In genomic region chr11:17385492-17385891, GRCh38 we compare ENCODE assay signal across 16 cellular contexts. TPM values are rescaled to one million over a fixed set of nuclear protein-coding genes. Genes with fewer than 3 reads are reported as not detected.
DNase-seq lines count a peak whose midpoint lies in the region; ATAC-seq and TF ChIP-seq lines count a peak whose summit lies in the region.
"Had no signal": no experiment of that assay in that cellular context is flagged by ENCODE, and none has a peak within 500 bp of the region (broad histone marks: within the 10 kb centered on the region; RNA-seq: fewer than 3 reads in every experiment).

No MANE protein-coding gene starts in this region.

- H3K4me3 ChIP-seq in right cardiac atrium (ENCODE audit: low read length) (no peak overlapping the region), coronary artery (no peak overlapping the region)
- H3K4me3 ChIP-seq: SJSA1 had no signal

- POLR2A ChIA-PET in activated CD4-positive, alpha-beta T cell treated with anti-CD3 and anti-CD28 coated beads for 36 hours (lab: Charles Lee): no interaction called here

- DNase-seq in CD14-positive monocyte (ENCODE audit: low spot score): peak; percentile 27
- DNase-seq in right cardiac atrium: no peak
- DNase-seq in coronary artery (ENCODE audit: low spot score): no peak
- no peak for DNase-seq in activated CD4-positive, alpha-beta T cell treated with anti-CD3 and anti-CD28 coated beads for 36 hours
- no peak for DNase-seq in D341Med (ENCODE audit: low spot score)
- DNase-seq: BE2C, KBM-7, NCI-H1092 treated with DMSO at 0.1 percent for 48 hours, NCI-H187, NCI-H82 had no signal

- H3K4me1 Mint-ChIP-seq in CD14-positive monocyte: peaks cover 18% of the 10 kb centered on the region
- H3K4me1 Mint-ChIP-seq in stimulated activated memory B cell treated with anti-CD40 and anti-IgM and Interleukin-4, amounts not matched to agents 10 μg/mL and 1 μg/mL and 100 μg/mL, for 72 hours: peaks cover 52% of the 10 kb centered on the region
- peaks cover 3% of the 10 kb centered on the region for H3K4me1 Mint-ChIP-seq in activated CD4-positive, alpha-beta T cell treated with anti-CD3 and anti-CD28 coated beads for 36 hours

- H3K27me3 Mint-ChIP-seq in CD14-positive monocyte (ENCODE audit: low read depth in 3 of 3): peaks cover 14 to 27% (median 23%) of the 10 kb centered on the region in 3 donors
- H3K27me3 Mint-ChIP-seq in stimulated activated memory B cell treated with anti-CD40 and anti-IgM and Interleukin-4, amounts not matched to agents 10 μg/mL and 1 μg/mL and 100 μg/mL, for 72 hours: no peaks in the 10 kb centered on the region
- H3K27me3 Mint-ChIP-seq in activated CD4-positive, alpha-beta T cell treated with anti-CD3 and anti-CD28 coated beads for 36 hours: peaks cover 8% of the 10 kb centered on the region

- no peaks in the 10 kb centered on the region for H3K27me3 ChIP-seq in right cardiac atrium (ENCODE audit: control insufficient read depth, insufficient read depth)
- H3K27me3 ChIP-seq: BE2C had no signal

- ATAC-seq in right cardiac atrium: no peak
- no peak for ATAC-seq in stimulated activated memory B cell treated with anti-CD40 and anti-IgM and Interleukin-4, amounts not matched to agents 10 μg/mL and 1 μg/mL and 100 μg/mL, for 72 hours
- no peak for ATAC-seq in activated CD4-positive, alpha-beta T cell treated with anti-CD3 and anti-CD28 coated beads for 36 hours

- no peaks in the 10 kb centered on the region for H3K4me1 ChIP-seq in right cardiac atrium (ENCODE audit: control insufficient read depth, insufficient read depth, low read length)
- H3K4me1 ChIP-seq: BE2C had no signal

- no peaks in the 10 kb centered on the region for H3K9me3 ChIP-seq in KOPT-K1 (ENCODE audit: insufficient read depth, low read length, poor library complexity, severe bottlenecking)
- no peaks in the 10 kb centered on the region for H3K9me3 ChIP-seq in right cardiac atrium (ENCODE audit: control insufficient read depth, low read length)
- H3K9me3 ChIP-seq: BE2C had no signal

- WGBS in right cardiac atrium: 73% methylated on average over 5 of the region's 5 CpGs

- intact Hi-C loops in CD14-positive monocyte (cut with micrococcal nuclease) (loop anchor here in 1 of 2 donors (5.0 kb wide), 1 partner anchor 117 kb away; no protein-coding TSS in a partner anchor), right cardiac atrium (cut with DNase I) (loop anchor here in 3 of 4 donors (1.0 to 5.0 kb wide), 3 partner anchors 117 to 119 kb away; no protein-coding TSS in a partner anchor)
- intact Hi-C loops in activated CD4-positive, alpha-beta T cell treated with anti-CD3 and anti-CD28 coated beads for 36 hours (cut with DNase I, micrococcal nuclease): loop anchor here in 1 of 2 experiments (10.0 kb wide), 1 partner anchor 589 kb away; no protein-coding TSS in a partner anchor

- TF ChIP-seq CTCF in CD14-positive monocyte (IDR thresholded peaks at IDR 0.05) (no peak), coronary artery (IDR thresholded peaks at IDR 0.05) (no peak)

- peak overlapping the region in 1 of 7 donors; percentile 48 for H3K27ac Mint-ChIP-seq in CD14-positive monocyte
- no peak overlapping the region for H3K27ac Mint-ChIP-seq in stimulated activated memory B cell treated with anti-CD40 and anti-IgM and Interleukin-4, amounts not matched to agents 10 μg/mL and 1 μg/mL and 100 μg/mL, for 72 hours
- no peak overlapping the region for H3K27ac Mint-ChIP-seq in activated CD4-positive, alpha-beta T cell treated with anti-CD3 and anti-CD28 coated beads for 36 hours

- no peak overlapping the region for H3K4me3 Mint-ChIP-seq in CD14-positive monocyte
- H3K4me3 Mint-ChIP-seq in stimulated activated memory B cell treated with anti-CD40 and anti-IgM and Interleukin-4, amounts not matched to agents 10 μg/mL and 1 μg/mL and 100 μg/mL, for 72 hours: peak overlapping the region; percentile 77
- H3K4me3 Mint-ChIP-seq in activated CD4-positive, alpha-beta T cell treated with anti-CD3 and anti-CD28 coated beads for 36 hours: no peak overlapping the region

- peaks cover 0 to 4% of the 10 kb centered on the region in 2 donors for H3K36me3 Mint-ChIP-seq in CD14-positive monocyte
- peaks cover 47% of the 10 kb centered on the region for H3K36me3 Mint-ChIP-seq in stimulated activated memory B cell treated with anti-CD40 and anti-IgM and Interleukin-4, amounts not matched to agents 10 μg/mL and 1 μg/mL and 100 μg/mL, for 72 hours
- H3K36me3 Mint-ChIP-seq in activated CD4-positive, alpha-beta T cell treated with anti-CD3 and anti-CD28 coated beads for 36 hours (ENCODE audit: low read depth): no peaks in the 10 kb centered on the region

- H3K27ac ChIP-seq in KOPT-K1 (ENCODE audit: low read depth, low read length, poor library complexity, severe bottlenecking) (peak overlapping the region; percentile 43), right cardiac atrium (ENCODE audit: low read length) (peak overlapping the region; percentile 82), coronary artery (no peak overlapping the region)
- H3K27ac ChIP-seq: SJSA1 had no signal

- CTCF ChIA-PET in activated CD4-positive, alpha-beta T cell treated with anti-CD3 and anti-CD28 coated beads for 36 hours (lab: Charles Lee): interaction anchor here (0.9 to 6.0 kb wide), 11 partner anchors 9 to 155 kb away, joined by 3 to 99 read pairs (median 8); no protein-coding TSS in a partner anchor

- H3K9me3 Mint-ChIP-seq in CD14-positive monocyte: peaks cover 0 to 1% (median 0%) of the 10 kb centered on the region in 7 donors
- no peaks in the 10 kb centered on the region for H3K9me3 Mint-ChIP-seq in stimulated activated memory B cell treated with anti-CD40 and anti-IgM and Interleukin-4, amounts not matched to agents 10 μg/mL and 1 μg/mL and 100 μg/mL, for 72 hours
- H3K9me3 Mint-ChIP-seq in activated CD4-positive, alpha-beta T cell treated with anti-CD3 and anti-CD28 coated beads for 36 hours (ENCODE audit: low read depth): no peaks in the 10 kb centered on the region

- H3K36me3 ChIP-seq in KOPT-K1 (ENCODE audit: insufficient read depth, low read length): peaks cover 53% of the 10 kb centered on the region; the same call in 1 of the 2 replicates
- H3K36me3 ChIP-seq: BE2C, SJSA1 had no signal

RNA-seq across cellular contexts. Expression of gene KCNJ11, which starts 3.0 kb away (rescaled TPM):
- polyA plus RNA-seq in CD14-positive monocyte (not detected), right cardiac atrium (18.6 TPM)
- 10 to 100 TPM in 3 of 4 donors, 1 to 10 TPM in 1; 9.2 to 33.1 (median 25.2) TPM for total RNA-seq in right cardiac atrium
- total RNA-seq in activated CD4-positive, alpha-beta T cell treated with anti-CD3 and anti-CD28 coated beads for 36 hours: under 1 TPM; 0.23 to 0.43 TPM
- total RNA-seq: M059J, RPMI7951, SJSA1 had no signal
- polyA plus RNA-seq: AG04450 had no signal

RNA-seq across cellular contexts. Expression of gene NCR3LG1, which starts 33.9 kb away (rescaled TPM):
- polyA plus RNA-seq in CD14-positive monocyte (under 1 TPM; 0.05 to 0.15 TPM), right cardiac atrium (0.75 TPM)
- total RNA-seq in right cardiac atrium: 1 to 10 TPM; 2.3 to 3.3 (median 3.0) TPM
- under 1 TPM; 0.80 to 0.86 TPM for total RNA-seq in activated CD4-positive, alpha-beta T cell treated with anti-CD3 and anti-CD28 coated beads for 36 hours

Comparison
In these comparisons a context has a peak if more than half of its experiments do, and no peak if none do; other contexts are left out.
1. H3K27ac ChIP-seq: peak in KOPT-K1 (single experiment) and right cardiac atrium (single experiment); none in coronary artery (0 of 2).
2. RNA of gene KCNJ11, which starts 3.0 kb away (total RNA-seq): 9.2 to 33.1 TPM in right cardiac atrium; 0.23 to 0.43 TPM in activated CD4-positive, alpha-beta T cell treated with anti-CD3 and anti-CD28 coated beads for 36 hours; every median in the first group is over 4 times any median in the second.